Comparison of ENCODE assay signal across 8 cellular contexts in genomic region chr1:47710075-47711071, GRCh38.
DNase-seq lines count a peak whose midpoint lies in the region; ATAC-seq, FAIRE-seq and TF ChIP-seq lines count a peak whose summit lies in the region.

No MANE protein-coding gene starts in this region.

- ATAC-seq in HG02588 (IDR thresholded peaks at IDR 0.05; ENCODE audit: unreplicated experiment) (peak; percentile 53), HG03039 (IDR thresholded peaks at IDR 0.05; ENCODE audit: unreplicated experiment) (no peak)

- peaks cover 59 to 67% of the 10 kb centered on the region in 2 experiments for H3K27me3 ChIP-seq in endothelial cell of umbilical vein (ENCODE audit: control insufficient read depth in 2 of 2, insufficient read depth in 2 of 2, low read length in 2 of 2)

- H3K4me3 ChIP-seq in endothelial cell of umbilical vein (replicated peaks in 1 of 3; ENCODE audit: insufficient read depth in 1 of 3, low read depth in 1 of 3, low read length in 3 of 3) (no peak overlapping the region), mesodermal cell (ENCODE audit: extremely low read depth, insufficient read depth, low read length, poor library complexity, severe bottlenecking) (peak overlapping the region; percentile 36)

- no peaks in the 10 kb centered on the region for H3K9me3 ChIP-seq in endothelial cell of umbilical vein (replicated peaks; ENCODE audit: control insufficient read depth, insufficient read depth, low read length)
- H3K9me3 ChIP-seq in mesodermal cell (ENCODE audit: control insufficient read depth, low read length): no peaks in the 10 kb centered on the region

- H3K4me1 ChIP-seq in endothelial cell of umbilical vein (ENCODE audit: control insufficient read depth, extremely low read depth, insufficient read depth, low read length): peaks cover 7% of the 10 kb centered on the region
- no peaks in the 10 kb centered on the region for H3K4me1 ChIP-seq in mesodermal cell (ENCODE audit: control insufficient read depth, insufficient read depth, low read length, poor library complexity, severe bottlenecking)

- H4K20me1 ChIP-seq in endothelial cell of umbilical vein (replicated peaks; ENCODE audit: control insufficient read depth, extremely low read depth, insufficient read depth, low read length): no peaks in the 10 kb centered on the region

- peak; percentile 73 for FAIRE-seq in endothelial cell of umbilical vein (lab: Jason Lieb, UNC)

- H3K9me1 ChIP-seq in endothelial cell of umbilical vein (replicated peaks; ENCODE audit: control insufficient read depth, extremely low read depth, insufficient read depth, low read length): no peaks in the 10 kb centered on the region

- H3K36me3 ChIP-seq in endothelial cell of umbilical vein (ENCODE audit: control insufficient read depth in 2 of 2, extremely low read depth in 1 of 2, insufficient read depth in 2 of 2, low read length in 2 of 2): no peaks in the 10 kb centered on the region
- H3K36me3 ChIP-seq in mesodermal cell (ENCODE audit: control insufficient read depth, insufficient read depth, low read length): no peaks in the 10 kb centered on the region

- POLR2A ChIA-PET in endothelial cell of umbilical vein (lab: Charles Lee): no interaction called here

- no TSS peak for BruUV-seq in endothelial cell of umbilical vein (replicated peaks; lab: Mats Ljungman, UMichigan)

- H2AFZ ChIP-seq in endothelial cell of umbilical vein (ENCODE audit: low read depth, low read length): no peak overlapping the region

- no peaks in the 10 kb centered on the region for H3K79me2 ChIP-seq in endothelial cell of umbilical vein (ENCODE audit: control insufficient read depth, insufficient read depth, low read length)

- intact Hi-C loops in endothelial cell of umbilical vein (cut with micrococcal nuclease): loop anchor here (1.0 to 5.0 kb wide), 8 partner anchors 60 to 532 kb away; no protein-coding TSS in a partner anchor

- no peak overlapping the region for H3K9ac ChIP-seq in endothelial cell of umbilical vein (replicated peaks; ENCODE audit: extremely low read depth, insufficient read depth, low read length)

- no peak for TF ChIP-seq POLR2A in endothelial cell of umbilical vein (IDR thresholded peaks at IDR 0.05; ENCODE audit: low read depth, low read length)

- peak overlapping the region; percentile 26 for H3K4me2 ChIP-seq in endothelial cell of umbilical vein (ENCODE audit: insufficient read depth, low read length)

- peak; percentile 62 for DNase-seq in DMS79 treated with DMSO at 0.1 percent for 48 hours (lab: John Stamatoyannopoulos, UW)
- peak; percentile 82 for DNase-seq in NCI-H69 (lab: John Stamatoyannopoulos, UW)
- DNase-seq in activated CD8-positive, alpha-beta memory T cell treated with anti-CD3 and anti-CD28 coated beads, Interleukin-2, amount 50 U/mL, for 48 hours: peak; percentile 94
- peak; percentile 56 for DNase-seq in endothelial cell of umbilical vein (ENCODE audit: low read depth, low spot score)
- peak; percentile 27 to 29 for DNase-seq in stimulated activated CD8-positive, alpha-beta memory T cell treated with anti-CD3 and anti-CD28 coated beads, Interleukin-15, amount 100 ng/mL, for 4 hours (ENCODE audit: low read depth in 2 of 2)

- CTCF ChIA-PET in endothelial cell of umbilical vein (lab: Charles Lee): interaction anchor here (0.6 to 12.6 kb wide), 32 partner anchors 8 to 530 kb away, joined by 3 to 416 read pairs (median 4); partner anchors contain the start of genes CMPK1 and FOXD2

- WGBS in mesodermal cell (ENCODE audit: insufficient coverage in 2 of 2), 2 experiments: 5 to 6% methylated on average over 43 to 53 of the region's 59 CpGs

- TF ChIP-seq CTCF in endothelial cell of umbilical vein (IDR thresholded peaks at IDR 0.05; ENCODE audit: extremely low read depth in 1 of 2, insufficient read depth in 1 of 2, low read depth in 1 of 2, low read length in 2 of 2): peak; percentile 98 to 99

- dilution Hi-C loops in endothelial cell of umbilical vein (cut with MboI; ENCODE audit: extremely low pct_ligation_motif_present, low sequenced_read_pairs): no loop called here

- H3K27ac ChIP-seq in endothelial cell of umbilical vein (ENCODE audit: insufficient read depth, low read depth, low read length) (no peak overlapping the region), mesodermal cell (ENCODE audit: low read depth, low read length, severe bottlenecking) (no peak overlapping the region)

TF ChIP-seq in endothelial cell of umbilical vein, 7 proteins besides CTCF, POLR2A, EP300 and RAD21:
- TF ChIP-seq MAX (IDR thresholded peaks at IDR 0.05; ENCODE audit: insufficient read depth, insufficient read length): peak; percentile 30
- TF ChIP-seq POLR2AphosphoS5 (IDR thresholded peaks at IDR 0.05; ENCODE audit: insufficient read depth, low read depth, low read length): no peak
- TF ChIP-seq MYC (IDR thresholded peaks at IDR 0.05; ENCODE audit: low read depth, low read length): no peak
- TF ChIP-seq JUN (IDR thresholded peaks at IDR 0.05; ENCODE audit: borderline replicate concordance, insufficient read depth, insufficient read length, low read depth): no peak
- TF ChIP-seq EZH2 (IDR thresholded peaks at IDR 0.05; ENCODE audit: borderline replicate concordance, low read depth, low read length, severe bottlenecking): no peak
- TF ChIP-seq GATA2 (IDR thresholded peaks at IDR 0.05; ENCODE audit: insufficient read depth, insufficient read length, low read depth, low read length): no peak
- TF ChIP-seq FOS (IDR thresholded peaks at IDR 0.05; ENCODE audit: borderline replicate concordance, insufficient read depth, low read length): no peak

Comparison
In these comparisons a context has a peak if more than half of its experiments do, and no peak if none do; other contexts are left out.
1. DNase-seq: peak in every context shown above with its lines; median percentile 94 in activated CD8-positive, alpha-beta memory T cell treated with anti-CD3 and anti-CD28 coated beads, Interleukin-2, amount 50 U/mL, for 48 hours; 82 in NCI-H69; 62 in DMS79 treated with DMSO at 0.1 percent for 48 hours; 56 in endothelial cell of umbilical vein; 28 in stimulated activated CD8-positive, alpha-beta memory T cell treated with anti-CD3 and anti-CD28 coated beads, Interleukin-15, amount 100 ng/mL, for 4 hours.